9 cellular contexts compared by ENCODE assay signal in genomic region chrX:63275127-63275526, GRCh38.
DNase-seq lines count a peak whose midpoint lies in the region; ATAC-seq, FAIRE-seq and TF ChIP-seq lines count a peak whose summit lies in the region.
"Had no signal": no experiment of that assay in that cellular context is flagged by ENCODE, and none has a peak within 500 bp of the region (broad histone marks: within the 10 kb centered on the region; RNA-seq: fewer than 3 reads in every experiment).

No MANE protein-coding gene starts in this region.

- no peak overlapping the region for H3K9ac ChIP-seq in GM12878 (ENCODE audit: control insufficient read depth, insufficient read depth, low read length)
- H3K9ac ChIP-seq: BLaER1 treated with 17β-estradiol and CSF1 and Interleukin-3, amounts not matched to agents 10 nM and 100 nM had no signal

- H3K36me3 ChIP-seq in GM12878 (ENCODE audit: control insufficient read depth in 2 of 2, insufficient read depth in 2 of 2, low read length in 1 of 2) = no peaks in the 10 kb centered on the region; a peak in 1 of 4 replicates
- H3K36me3 ChIP-seq: BLaER1 treated with 17β-estradiol and CSF1 and Interleukin-3, amounts not matched to agents 10 nM and 100 nM had no signal

- no peaks in the 10 kb centered on the region for H3K9me3 ChIP-seq in GM12878 (replicated peaks; ENCODE audit: control insufficient read depth, insufficient read depth, low read length)
- H3K9me3 ChIP-seq: BLaER1 treated with 17β-estradiol and CSF1 and Interleukin-3, amounts not matched to agents 10 nM and 100 nM had no signal

- H3K4me2 ChIP-seq in GM12878 (ENCODE audit: control insufficient read depth, insufficient read depth) = no peak overlapping the region
- H3K4me2 ChIP-seq: BLaER1 treated with 17β-estradiol and CSF1 and Interleukin-3, amounts not matched to agents 10 nM and 100 nM had no signal

- H3K79me2 ChIP-seq in GM12878 (ENCODE audit: control insufficient read depth, insufficient read depth, low read length) = no peaks in the 10 kb centered on the region

- CTCF ChIA-PET in GM12878 (lab: Yijun Ruan, JAX) = interaction anchor here (0.7 to 2.2 kb wide), 13 partner anchors 9 to 485 kb away, joined by 3 to 15 read pairs (median 5); no protein-coding TSS in a partner anchor

- WGBS in GM12878 (ENCODE audit: insufficient coverage, insufficient replicate concordance, low lambda C conversion rate, missing lambda C conversion rate) = 25% methylated on average over 2 of the region's 2 CpGs

- no peaks in the 10 kb centered on the region for H4K20me1 ChIP-seq in GM12878 (ENCODE audit: control insufficient read depth, insufficient read depth)
- H4K20me1 ChIP-seq: BLaER1 treated with 17β-estradiol and CSF1 and Interleukin-3, amounts not matched to agents 10 nM and 100 nM had no signal

- peak; percentile 75 for TF ChIP-seq RAD21 in GM12878 (IDR thresholded peaks at IDR 0.05; ENCODE audit: insufficient read depth, low read depth, low read length)

- BruUV-seq in GM12878 (replicated peaks; lab: Mats Ljungman, UMichigan) = no TSS peak

- in situ Hi-C loops in GM12878 (cut with MboI) = no loop called here

- no peak for TF ChIP-seq EP300 in GM12878 (IDR thresholded peaks at IDR 0.05; ENCODE audit: borderline replicate concordance in 1 of 2, control insufficient read depth in 1 of 2, low read depth in 2 of 2, low read length in 2 of 2)

- no peak overlapping the region for H3K27ac ChIP-seq in GM12878 (ENCODE audit: control insufficient read depth, insufficient read depth)
- H3K27ac ChIP-seq: BLaER1 treated with 17β-estradiol and CSF1 and Interleukin-3, amounts not matched to agents 10 nM and 100 nM had no signal

- peak; percentile 61 to 72 (median 69) for TF ChIP-seq CTCF in GM12878 (IDR thresholded peaks at IDR 0.05 in 2 of 3, conservative IDR thresholded peaks at IDR 0.05 in 1 of 3; ENCODE audit: control insufficient read depth in 2 of 3, extremely low read depth in 1 of 3, insufficient read depth in 1 of 3, low read depth in 3 of 3, low read length in 3 of 3)

- FAIRE-seq in GM12878 (lab: Jason Lieb, UNC) = no peak

- H2AFZ ChIP-seq in GM12878 (ENCODE audit: control insufficient read depth, low read depth, low read length) = no peak overlapping the region

- ATAC-seq in HG03520 (IDR thresholded peaks at IDR 0.05; ENCODE audit: unreplicated experiment) = peak; percentile 64
- ATAC-seq in GM12878 = peak; percentile 86
- ATAC-seq in GM19395 (IDR thresholded peaks at IDR 0.05; ENCODE audit: unreplicated experiment) = no peak

- no peaks in the 10 kb centered on the region for H3K27me3 ChIP-seq in GM12878 (replicated peaks in 1 of 2; ENCODE audit: control insufficient read depth in 2 of 2, insufficient read depth in 2 of 2, low read length in 1 of 2)
- H3K27me3 ChIP-seq: BLaER1 treated with 17β-estradiol and CSF1 and Interleukin-3, amounts not matched to agents 10 nM and 100 nM had no signal

- RAD21 ChIA-PET in GM12878 (lab: Charles Lee; ENCODE audit: unreplicated experiment) = interaction anchor here (0.7 to 1.8 kb wide), 3 partner anchors 24 to 262 kb away, joined by 3 to 7 read pairs (median 3); no protein-coding TSS in a partner anchor

- H3K4me3 ChIP-seq in GM12878 = no peak overlapping the region
- H3K4me3 ChIP-seq: BLaER1 treated with 17β-estradiol and CSF1 and Interleukin-3, amounts not matched to agents 10 nM and 100 nM had no signal

- SMC1A ChIA-PET in GM12878 (lab: Charles Lee; ENCODE audit: uncharacterized antibody, unreplicated experiment) = interaction anchor here (1.1 to 1.3 kb wide), 2 partner anchors 25 to 262 kb away, joined by 3 to 4 read pairs; no protein-coding TSS in a partner anchor

- peak; percentile 47 for DNase-seq in activated CD8-positive, alpha-beta memory T cell treated with anti-CD3 and anti-CD28 coated beads, Interleukin-2, amount 50 U/mL, for 48 hours
- DNase-seq in activated CD8-positive, alpha-beta memory T cell treated with anti-CD3 and anti-CD28 coated beads, Interleukin-2, amount 50 U/mL, for 4 hours = no peak
- DNase-seq in GM12878 (ENCODE audit: low read depth, low spot score) (peak; percentile 7), mucosa of gallbladder (ENCODE audit: low spot score) (peak; percentile 14), NCI-H748 (lab: John Stamatoyannopoulos, UW; ENCODE audit: unreplicated experiment) (no peak), NCI-H1436 treated with DMSO at 0.1 percent for 48 hours (lab: John Stamatoyannopoulos, UW) (no peak)

- intact Hi-C loops in GM12878 (cut with micrococcal nuclease; ENCODE audit: unreplicated experiment) = loop anchor here (5.0 kb wide), 1 partner anchor 412 kb away; no protein-coding TSS in a partner anchor

- POLR2A ChIA-PET in GM12878 (lab: Charles Lee) = no interaction called here

- H3K4me1 ChIP-seq in GM12878 (ENCODE audit: control insufficient read depth, insufficient read depth, low read length) = no peaks in the 10 kb centered on the region

- no peak for TF ChIP-seq POLR2A in GM12878 (IDR thresholded peaks at IDR 0.05; ENCODE audit: low read depth, low read length)

TF ChIP-seq in GM12878, 131 proteins besides CTCF, POLR2A, EP300 and RAD21:
- TF ChIP-seq SMC3 (IDR thresholded peaks at IDR 0.05; ENCODE audit: borderline replicate concordance, low read length) (peak; percentile 59; the same call in 1 of the 2 replicates), RCOR1 (conservative IDR thresholded peaks at IDR 0.05; ENCODE audit: low read depth, low read length) (no peak)

Comparison
In these comparisons a context has a peak if more than half of its experiments do, and no peak if none do; other contexts are left out.
1. DNase-seq: peak in activated CD8-positive, alpha-beta memory T cell treated with anti-CD3 and anti-CD28 coated beads, Interleukin-2, amount 50 U/mL, for 48 hours (single experiment), GM12878 (single experiment) and mucosa of gallbladder (single experiment); none in activated CD8-positive, alpha-beta memory T cell treated with anti-CD3 and anti-CD28 coated beads, Interleukin-2, amount 50 U/mL, for 4 hours (single experiment), NCI-H748 (single experiment) and NCI-H1436 treated with DMSO at 0.1 percent for 48 hours (single experiment).